In the genomic region with DNA sequence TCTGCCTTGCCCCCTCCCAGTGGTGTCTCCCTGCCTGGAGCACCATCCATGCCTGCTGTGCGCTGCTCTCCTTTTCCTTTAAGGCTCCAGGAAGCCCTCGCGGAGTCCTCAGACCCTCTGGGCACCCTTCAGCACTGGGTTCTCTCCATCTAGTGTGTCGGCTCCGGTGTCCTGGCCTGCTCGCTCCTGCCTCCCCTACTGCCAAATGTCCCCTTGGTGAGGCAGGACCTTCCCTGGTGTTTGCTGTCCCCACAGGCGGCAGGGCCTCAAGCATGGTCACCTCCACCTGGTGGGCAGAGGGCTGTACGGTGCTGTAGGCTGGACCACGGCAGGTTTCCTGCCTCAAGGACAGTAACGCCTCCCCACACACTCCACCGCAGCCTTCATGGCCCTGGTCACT, we compare ENCODE assay signal across 1 cellular context.
TF ChIP-seq lines count a peak whose summit lies in the region.

No MANE protein-coding gene starts in this region.

TF ChIP-seq in GM12878, 131 proteins besides CTCF, POLR2A, EP300 and RAD21 (continued from another document):
- TF ChIP-seq, protein P1, sequence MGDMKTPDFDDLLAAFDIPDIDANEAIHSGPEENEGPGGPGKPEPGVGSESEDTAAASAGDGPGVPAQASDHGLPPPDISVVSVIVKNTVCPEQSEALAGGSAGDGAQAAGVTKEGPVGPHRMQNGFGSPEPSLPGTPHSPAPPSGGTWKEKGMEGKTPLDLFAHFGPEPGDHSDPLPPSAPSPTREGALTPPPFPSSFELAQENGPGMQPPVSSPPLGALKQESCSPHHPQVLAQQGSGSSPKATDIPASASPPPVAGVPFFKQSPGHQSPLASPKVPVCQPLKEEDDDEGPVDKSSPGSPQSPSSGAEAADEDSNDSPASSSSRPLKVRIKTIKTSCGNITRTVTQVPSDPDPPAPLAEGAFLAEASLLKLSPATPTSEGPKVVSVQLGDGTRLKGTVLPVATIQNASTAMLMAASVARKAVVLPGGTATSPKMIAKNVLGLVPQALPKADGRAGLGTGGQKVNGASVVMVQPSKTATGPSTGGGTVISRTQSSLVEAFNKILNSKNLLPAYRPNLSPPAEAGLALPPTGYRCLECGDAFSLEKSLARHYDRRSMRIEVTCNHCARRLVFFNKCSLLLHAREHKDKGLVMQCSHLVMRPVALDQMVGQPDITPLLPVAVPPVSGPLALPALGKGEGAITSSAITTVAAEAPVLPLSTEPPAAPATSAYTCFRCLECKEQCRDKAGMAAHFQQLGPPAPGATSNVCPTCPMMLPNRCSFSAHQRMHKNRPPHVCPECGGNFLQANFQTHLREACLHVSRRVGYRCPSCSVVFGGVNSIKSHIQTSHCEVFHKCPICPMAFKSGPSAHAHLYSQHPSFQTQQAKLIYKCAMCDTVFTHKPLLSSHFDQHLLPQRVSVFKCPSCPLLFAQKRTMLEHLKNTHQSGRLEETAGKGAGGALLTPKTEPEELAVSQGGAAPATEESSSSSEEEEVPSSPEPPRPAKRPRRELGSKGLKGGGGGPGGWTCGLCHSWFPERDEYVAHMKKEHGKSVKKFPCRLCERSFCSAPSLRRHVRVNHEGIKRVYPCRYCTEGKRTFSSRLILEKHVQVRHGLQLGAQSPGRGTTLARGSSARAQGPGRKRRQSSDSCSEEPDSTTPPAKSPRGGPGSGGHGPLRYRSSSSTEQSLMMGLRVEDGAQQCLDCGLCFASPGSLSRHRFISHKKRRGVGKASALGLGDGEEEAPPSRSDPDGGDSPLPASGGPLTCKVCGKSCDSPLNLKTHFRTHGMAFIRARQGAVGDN (IDR thresholded peaks at IDR 0.05): no peak
- TF ChIP-seq, protein P2, sequence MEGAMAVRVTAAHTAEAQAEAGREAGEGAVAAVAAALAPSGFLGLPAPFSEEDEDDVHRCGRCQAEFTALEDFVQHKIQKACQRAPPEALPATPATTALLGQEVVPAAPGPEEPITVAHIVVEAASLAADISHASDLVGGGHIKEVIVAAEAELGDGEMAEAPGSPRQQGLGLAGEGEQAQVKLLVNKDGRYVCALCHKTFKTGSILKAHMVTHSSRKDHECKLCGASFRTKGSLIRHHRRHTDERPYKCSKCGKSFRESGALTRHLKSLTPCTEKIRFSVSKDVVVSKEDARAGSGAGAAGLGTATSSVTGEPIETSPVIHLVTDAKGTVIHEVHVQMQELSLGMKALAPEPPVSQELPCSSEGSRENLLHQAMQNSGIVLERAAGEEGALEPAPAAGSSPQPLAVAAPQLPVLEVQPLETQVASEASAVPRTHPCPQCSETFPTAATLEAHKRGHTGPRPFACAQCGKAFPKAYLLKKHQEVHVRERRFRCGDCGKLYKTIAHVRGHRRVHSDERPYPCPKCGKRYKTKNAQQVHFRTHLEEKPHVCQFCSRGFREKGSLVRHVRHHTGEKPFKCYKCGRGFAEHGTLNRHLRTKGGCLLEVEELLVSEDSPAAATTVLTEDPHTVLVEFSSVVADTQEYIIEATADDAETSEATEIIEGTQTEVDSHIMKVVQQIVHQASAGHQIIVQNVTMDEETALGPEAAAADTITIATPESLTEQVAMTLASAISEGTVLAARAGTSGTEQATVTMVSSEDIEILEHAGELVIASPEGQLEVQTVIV (IDR thresholded peaks at IDR 0.05; ENCODE audit: borderline replicate concordance, partially characterized antibody): no peak
- TF ChIP-seq IKZF1 (conservative IDR thresholded peaks at IDR 0.05): no peak
- TF ChIP-seq ZNF217 (IDR thresholded peaks at IDR 0.05): no peak
- TF ChIP-seq SMAD1 (IDR thresholded peaks at IDR 0.05; ENCODE audit: low read depth, partially characterized antibody): no peak
- TF ChIP-seq ETV6 (conservative IDR thresholded peaks at IDR 0.05 in 1 of 2, IDR thresholded peaks at IDR 0.05 in 1 of 2; ENCODE audit: borderline replicate concordance in 1 of 2, low read depth in 1 of 2): no peak
- no peak for TF ChIP-seq TARDBP (IDR thresholded peaks at IDR 0.05; ENCODE audit: borderline replicate concordance)
TF ChIP-seq in GM12878: peak in this region for 0.
